15 cellular contexts compared by ENCODE assay signal in genomic region chr13:94950303-94950702, GRCh38.
DNase-seq lines count a peak whose midpoint lies in the region; ATAC-seq and TF ChIP-seq lines count a peak whose summit lies in the region.
"Had no signal": no experiment of that assay in that cellular context is flagged by ENCODE, and none has a peak within 500 bp of the region (broad histone marks: within the 10 kb centered on the region; RNA-seq: fewer than 3 reads in every experiment).

No MANE protein-coding gene starts in this region.

- TF ChIP-seq CTCF in WI38 (IDR thresholded peaks at IDR 0.05; ENCODE audit: low read depth, low read length) (peak; percentile 12; the same call in 1 of the 2 replicates), retinal pigment epithelial cell (conservative IDR thresholded peaks at IDR 0.05; ENCODE audit: low read depth, low read length) (peak; percentile 1), heart left ventricle (IDR thresholded peaks at IDR 0.05) (no peak)

- no peak for TF ChIP-seq POLR2A in heart left ventricle (IDR thresholded peaks at IDR 0.05)

- WGBS in heart left ventricle, 4 donors: 29 to 39% (median 33%) methylated on average over 8 of the region's 8 CpGs

- peak; percentile 6 for DNase-seq in NCI-H510A treated with DMSO at 0.1 percent for 48 hours (lab: John Stamatoyannopoulos, UW)
- no peak for DNase-seq in NCI-H510A (lab: John Stamatoyannopoulos, UW)
- DNase-seq in globus pallidus (ENCODE audit: low spot score): peak; percentile 45
- DNase-seq in retinal pigment epithelial cell (ENCODE audit: low read depth): no peak
- no peak for DNase-seq in NCI-H774 (lab: John Stamatoyannopoulos, UW)
- no peak for DNase-seq in heart left ventricle
- DNase-seq in effector memory CD8-positive, alpha-beta T cell: no peak
- DNase-seq: activated CD8-positive, alpha-beta memory T cell treated with anti-CD3 and anti-CD28 coated beads for 24 hours; activated gamma-delta T cell treated with Interleukin-2 at 50 U/mL for 16 hours; NCI-H1105 treated with DMSO at 0.1 percent for 48 hours had no signal

- H3K27me3 ChIP-seq in heart left ventricle: peaks cover 0 to 26% (median 0%) of the 10 kb centered on the region in 9 donors
- H3K27me3 ChIP-seq: breast epithelium had no signal

- no peak overlapping the region for H3K27ac Mint-ChIP-seq in effector memory CD8-positive, alpha-beta T cell
- H3K27ac Mint-ChIP-seq: mesothelial cell of epicardium had no signal

- H3K36me3 Mint-ChIP-seq in effector memory CD8-positive, alpha-beta T cell (ENCODE audit: insufficient read depth): no peaks in the 10 kb centered on the region
- H3K36me3 Mint-ChIP-seq: mesothelial cell of epicardium had no signal

- no peaks in the 10 kb centered on the region for H3K36me3 ChIP-seq in heart left ventricle
- H3K36me3 ChIP-seq: breast epithelium, thoracic aorta had no signal

- H3K4me3 ChIP-seq in WI38 (ENCODE audit: low read depth, low read length) (no peak overlapping the region), retinal pigment epithelial cell (ENCODE audit: low read length) (no peak overlapping the region), heart left ventricle (no peak overlapping the region)
- H3K4me3 ChIP-seq: breast epithelium, thoracic aorta had no signal

- intact Hi-C loops in heart left ventricle (cut with DNase I): no loop called here

- no peaks in the 10 kb centered on the region for H3K4me1 Mint-ChIP-seq in effector memory CD8-positive, alpha-beta T cell (ENCODE audit: low read depth in 2 of 2)

- peaks cover 18 to 31% of the 10 kb centered on the region in 2 donors for H3K27me3 Mint-ChIP-seq in effector memory CD8-positive, alpha-beta T cell

- no peak overlapping the region for H3K4me3 Mint-ChIP-seq in effector memory CD8-positive, alpha-beta T cell
- H3K4me3 Mint-ChIP-seq: mesothelial cell of epicardium had no signal

- H3K27ac ChIP-seq in heart left ventricle: no peak overlapping the region
- H3K27ac ChIP-seq: breast epithelium, epithelial cell of prostate, thoracic aorta had no signal

- H3K9me3 ChIP-seq in heart left ventricle: peaks cover 0 to 3% (median 0%) of the 10 kb centered on the region in 12 donors
- H3K9me3 ChIP-seq: breast epithelium, thoracic aorta had no signal

- ATAC-seq in heart left ventricle: no peak
- no peak for ATAC-seq in effector memory CD8-positive, alpha-beta T cell (replicated peaks)

- no peaks in the 10 kb centered on the region for H3K9me3 Mint-ChIP-seq in effector memory CD8-positive, alpha-beta T cell

- H3K4me1 ChIP-seq in heart left ventricle: no peaks in the 10 kb centered on the region
- H3K4me1 ChIP-seq: breast epithelium had no signal

Comparison
In these comparisons a context has a peak if more than half of its experiments do, and no peak if none do; other contexts are left out.
1. DNase-seq: peak in NCI-H510A treated with DMSO at 0.1 percent for 48 hours (single experiment) and globus pallidus (single experiment); none in NCI-H510A (single experiment), retinal pigment epithelial cell (single experiment), NCI-H774 (single experiment), heart left ventricle (0 of 5) and effector memory CD8-positive, alpha-beta T cell (0 of 3).
2. CTCF ChIP-seq: peak in WI38 (single experiment) and retinal pigment epithelial cell (single experiment); none in heart left ventricle (0 of 12).